ENCODE assay signal across 3 cellular contexts in genomic region chr9:93852728-93853127, GRCh38.
TF ChIP-seq lines count a peak whose summit lies in the region.

No MANE protein-coding gene starts in this region.

TF ChIP-seq in HepG2, 621 proteins besides CTCF, POLR2A, EP300 and RAD21:
- TF ChIP-seq ZNF33B (CRISPR knock-in tag; IDR thresholded peaks at IDR 0.05), result no peak
- peak; percentile 5 to 42; a peak in 2 of 4 replicates for TF ChIP-seq MAFK (conservative IDR thresholded peaks at IDR 0.05 in 1 of 2, IDR thresholded peaks at IDR 0.05 in 1 of 2; ENCODE audit: low read length in 2 of 2)
- no peak for TF ChIP-seq ZNF703 (CRISPR knock-in tag; IDR thresholded peaks at IDR 0.05; ENCODE audit: borderline replicate concordance)
- TF ChIP-seq HMG20B (CRISPR knock-in tag; conservative IDR thresholded peaks at IDR 0.05), result no peak
- TF ChIP-seq SYNCRIP (IDR thresholded peaks at IDR 0.05; ENCODE audit: insufficient read depth, low read depth, low read length), result no peak
- no peak for TF ChIP-seq PAXIP1 (CRISPR knock-in tag; conservative IDR thresholded peaks at IDR 0.05)
- TF ChIP-seq ZNF816 (CRISPR knock-in tag; IDR thresholded peaks at IDR 0.05; ENCODE audit: borderline replicate concordance), result no peak
- no peak for TF ChIP-seq ZBTB20 (CRISPR knock-in tag; IDR thresholded peaks at IDR 0.05; ENCODE audit: borderline replicate concordance, low read depth)
- no peak for TF ChIP-seq POLR2AphosphoS2 (IDR thresholded peaks at IDR 0.05; ENCODE audit: low read depth, low read length)
- peak; percentile 79 for TF ChIP-seq ZNF7 (CRISPR knock-in tag; IDR thresholded peaks at IDR 0.05)
- no peak for TF ChIP-seq ZNF441 (CRISPR knock-in tag; IDR thresholded peaks at IDR 0.05; ENCODE audit: borderline replicate concordance)
- no peak for TF ChIP-seq NR1H2 (CRISPR knock-in tag; IDR thresholded peaks at IDR 0.05; ENCODE audit: borderline replicate concordance, low read depth)
- no peak for TF ChIP-seq TCF7 (IDR thresholded peaks at IDR 0.05; ENCODE audit: low read depth)
- TF ChIP-seq SAP130 (CRISPR knock-in tag; IDR thresholded peaks at IDR 0.05; ENCODE audit: low read depth), result no peak
- no peak for TF ChIP-seq ZBTB44 (CRISPR knock-in tag; IDR thresholded peaks at IDR 0.05)

TF ChIP-seq in A549, 52 proteins besides CTCF, POLR2A, EP300 and RAD21:
- TF ChIP-seq ZSCAN20 (CRISPR knock-in tag; IDR thresholded peaks at IDR 0.05) (no peak), EHF (CRISPR knock-in tag; IDR thresholded peaks at IDR 0.05) (no peak), MAFK (IDR thresholded peaks at IDR 0.05; ENCODE audit: partially characterized antibody) (peak; percentile 53)

TF ChIP-seq in K562, 482 proteins besides CTCF, POLR2A, EP300 and RAD21:
- TF ChIP-seq FOXJ2 (tag; IDR thresholded peaks at IDR 0.05) (no peak), C11orf30 (IDR thresholded peaks at IDR 0.05; ENCODE audit: low read depth) (peak; percentile 36; the same call in 1 of the 2 replicates), SAFB (IDR thresholded peaks at IDR 0.05; ENCODE audit: borderline replicate concordance, low read depth, low read length) (no peak), ZNF316 (IDR thresholded peaks at IDR 0.05) (peak; percentile 51), CCAR2 (IDR thresholded peaks at IDR 0.05; ENCODE audit: low read depth, low read length) (no peak), WHSC1 (IDR thresholded peaks at IDR 0.05; ENCODE audit: low read length) (no peak), EP400 (IDR thresholded peaks at IDR 0.05) (no peak)
TF ChIP-seq in K562: peak in this region for 2.
